ENCODE assay signal across 9 cellular contexts in genomic region chr2:236862961-236863728, GRCh38.
DNase-seq lines count a peak whose midpoint lies in the region; ATAC-seq, FAIRE-seq and TF ChIP-seq lines count a peak whose summit lies in the region.
"Had no signal": no experiment of that assay in that cellular context is flagged by ENCODE, and none has a peak within 500 bp of the region (broad histone marks: within the 10 kb centered on the region; RNA-seq: fewer than 3 reads in every experiment).

No MANE protein-coding gene starts in this region.

- POLR2A ChIA-PET in GM12878 (lab: Charles Lee), result no interaction called here

- H3K27me3 ChIP-seq in GM12878 (replicated peaks in 1 of 2; ENCODE audit: control insufficient read depth in 2 of 2, insufficient read depth in 2 of 2, low read length in 1 of 2) (no peaks in the 10 kb centered on the region), osteoblast (ENCODE audit: insufficient read depth, low read length) (peaks cover 8% of the 10 kb centered on the region)

- no peak for TF ChIP-seq EP300 in GM12878 (IDR thresholded peaks at IDR 0.05; ENCODE audit: borderline replicate concordance in 1 of 2, control insufficient read depth in 1 of 2, low read depth in 2 of 2, low read length in 2 of 2)

- H3K4me3 ChIP-seq in GM12878, result 0 out of 2 replicates have a peak overlapping the region, but pooled peaks have one; percentile 15
- H3K4me3 ChIP-seq in osteoblast (ENCODE audit: insufficient read depth, low read length), result no peak overlapping the region

- H3K9ac ChIP-seq in GM12878 (ENCODE audit: control insufficient read depth, insufficient read depth, low read length), result no peak overlapping the region

- intact Hi-C loops in GM12878 (cut with micrococcal nuclease; ENCODE audit: unreplicated experiment), result no loop called here

- ATAC-seq in GM18519 (IDR thresholded peaks at IDR 0.05; ENCODE audit: low FRiP score, unreplicated experiment), result peak; percentile 70
- peak; percentile 85 for ATAC-seq in HG03060 (IDR thresholded peaks at IDR 0.05; ENCODE audit: low read depth, unreplicated experiment)
- ATAC-seq in GM12878, result peak; percentile 21; the same call in 2 of the 3 replicates
- ATAC-seq: activated T-helper 17 cell treated with anti-CD3 and anti-CD28 coated beads, Interleukin-2, amount 50 U/mL, for 72 hours had no signal

- WGBS in GM12878 (ENCODE audit: insufficient coverage, insufficient replicate concordance, low lambda C conversion rate, missing lambda C conversion rate), result 2% methylated on average over 9 of the region's 9 CpGs

- TF ChIP-seq CTCF in GM12878 (IDR thresholded peaks at IDR 0.05 in 2 of 3, conservative IDR thresholded peaks at IDR 0.05 in 1 of 3; ENCODE audit: control insufficient read depth in 2 of 3, extremely low read depth in 1 of 3, insufficient read depth in 1 of 3, low read depth in 3 of 3, low read length in 3 of 3) (no peak), osteoblast (IDR thresholded peaks at IDR 0.05; ENCODE audit: extremely low read depth, low read depth, low read length) (no peak)

- H2AFZ ChIP-seq in GM12878 (ENCODE audit: control insufficient read depth, low read depth, low read length) (peak overlapping the region; percentile 46), osteoblast (ENCODE audit: low read length) (peak overlapping the region; percentile 11)

- in situ Hi-C loops in GM12878 (cut with MboI), result no loop called here

- H4K20me1 ChIP-seq in GM12878 (ENCODE audit: control insufficient read depth, insufficient read depth) (no peaks in the 10 kb centered on the region), osteoblast (ENCODE audit: insufficient read depth, low read length) (no peaks in the 10 kb centered on the region)

- no peaks in the 10 kb centered on the region for H3K36me3 ChIP-seq in GM12878 (ENCODE audit: control insufficient read depth in 2 of 2, insufficient read depth in 2 of 2, low read length in 1 of 2)
- no peaks in the 10 kb centered on the region for H3K36me3 ChIP-seq in osteoblast (ENCODE audit: insufficient read depth, low read length)

- no peaks in the 10 kb centered on the region for H3K79me2 ChIP-seq in GM12878 (ENCODE audit: control insufficient read depth, insufficient read depth, low read length)
- H3K79me2 ChIP-seq in osteoblast (ENCODE audit: insufficient read depth, low read length), result no peaks in the 10 kb centered on the region

- RAD21 ChIA-PET in GM12878 (lab: Charles Lee; ENCODE audit: unreplicated experiment), result no interaction called here

- H3K9me3 ChIP-seq in GM12878 (replicated peaks; ENCODE audit: control insufficient read depth, insufficient read depth, low read length), result peaks cover 4% of the 10 kb centered on the region; the same call in 2 of the 3 replicates
- no peaks in the 10 kb centered on the region for H3K9me3 ChIP-seq in osteoblast (ENCODE audit: low read depth, low read length)

- TF ChIP-seq POLR2A in GM12878 (IDR thresholded peaks at IDR 0.05; ENCODE audit: low read depth, low read length), result no peak

- TF ChIP-seq RAD21 in GM12878 (IDR thresholded peaks at IDR 0.05; ENCODE audit: insufficient read depth, low read depth, low read length), result no peak

- FAIRE-seq in GM12878 (lab: Jason Lieb, UNC), result no peak

- CTCF ChIA-PET in GM12878 (lab: Yijun Ruan, JAX), result no interaction called here

- H3K4me1 ChIP-seq in GM12878 (ENCODE audit: control insufficient read depth, insufficient read depth, low read length), result peaks cover 8% of the 10 kb centered on the region
- no peaks in the 10 kb centered on the region for H3K4me1 ChIP-seq in osteoblast (ENCODE audit: insufficient read depth, low read length)

- H3K4me2 ChIP-seq in GM12878 (ENCODE audit: control insufficient read depth, insufficient read depth) (peak overlapping the region; percentile 32; the same call in 1 of the 2 replicates), osteoblast (ENCODE audit: insufficient read depth, low read length) (no peak overlapping the region)

- BruUV-seq in GM12878 (replicated peaks; lab: Mats Ljungman, UMichigan), result no TSS peak

- SMC1A ChIA-PET in GM12878 (lab: Charles Lee; ENCODE audit: uncharacterized antibody, unreplicated experiment), result no interaction called here

- H3K27ac ChIP-seq in GM12878 (ENCODE audit: control insufficient read depth, insufficient read depth) (peak overlapping the region; percentile 48), osteoblast (ENCODE audit: low read depth, low read length) (peak overlapping the region; percentile 42)

- peak; percentile 36 for DNase-seq in GM12878 (ENCODE audit: low read depth, low spot score)
- peak; percentile 84 for DNase-seq in osteoblast (ENCODE audit: insufficient read length, low spot score, missing footprints)
- no peak for DNase-seq in stimulated activated CD4-positive, alpha-beta T cell treated with anti-CD3 and anti-CD28 coated beads, Interleukin-4, amount 100 ng/mL, for 24 hours
- no peak for DNase-seq in OCI-M2 (lab: John Stamatoyannopoulos, UW; ENCODE audit: unreplicated experiment)
- DNase-seq in NOMO-1 treated with dmso at 0.1 percent for 144 hours (lab: John Stamatoyannopoulos, UW; ENCODE audit: unreplicated experiment), result no peak
- no peak for DNase-seq in hepatic stellate cell (ENCODE audit: low spot score)

TF ChIP-seq in GM12878, 131 proteins besides CTCF, POLR2A, EP300 and RAD21:
- TF ChIP-seq BHLHE40 (IDR thresholded peaks at IDR 0.05; ENCODE audit: borderline replicate concordance in 1 of 2, low read depth in 2 of 2, low read length in 1 of 2) (peak; percentile 16 to 38; a peak in 1 of 4 replicates), PKNOX1 (IDR thresholded peaks at IDR 0.05) (peak; percentile 80), PBX3 (IDR thresholded peaks at IDR 0.05; ENCODE audit: insufficient replicate concordance, low read depth, low read length) (peak; percentile 60), RUNX3 (IDR thresholded peaks at IDR 0.05; ENCODE audit: low read length) (0 out of 2 replicates have a peak, but pooled peaks have one; percentile 7), TARDBP (IDR thresholded peaks at IDR 0.05; ENCODE audit: borderline replicate concordance) (no peak), RAD51 (IDR thresholded peaks at IDR 0.05) (no peak), SP1 (IDR thresholded peaks at IDR 0.05; ENCODE audit: low read depth, low read length) (no peak), FOS (IDR thresholded peaks at IDR 0.05; ENCODE audit: borderline replicate concordance, extremely low read depth, insufficient read length) (no peak), SPI1 (IDR thresholded peaks at IDR 0.05; ENCODE audit: borderline replicate concordance, insufficient read depth, low read depth, low read length) (peak; percentile 76), RCOR1 (conservative IDR thresholded peaks at IDR 0.05; ENCODE audit: low read depth, low read length) (no peak), PAX5 (IDR thresholded peaks at IDR 0.05; ENCODE audit: borderline replicate concordance, low read depth, low read length) (peak; percentile 88)

Comparison
In these comparisons a context has a peak if more than half of its experiments do, and no peak if none do; other contexts are left out.
1. ATAC-seq: peak in every context shown above with its lines; median percentile 85 in HG03060; 70 in GM18519; 21 in GM12878.
2. DNase-seq: peak in GM12878 (single experiment) and osteoblast (single experiment); none in stimulated activated CD4-positive, alpha-beta T cell treated with anti-CD3 and anti-CD28 coated beads, Interleukin-4, amount 100 ng/mL, for 24 hours (single experiment), OCI-M2 (single experiment), NOMO-1 treated with dmso at 0.1 percent for 144 hours (single experiment) and hepatic stellate cell (single experiment).